ENCODE assay signal across 8 cellular contexts in genomic region chr4:39970559-39971270, GRCh38. TPM values are rescaled to one million over a fixed set of nuclear protein-coding genes. Genes with fewer than 3 reads are reported as not detected.
DNase-seq lines count a peak whose midpoint lies in the region; ATAC-seq, FAIRE-seq and TF ChIP-seq lines count a peak whose summit lies in the region.

No MANE protein-coding gene starts in this region.

- H3K4me3 ChIP-seq in BLaER1 (no peak overlapping the region), endothelial cell of umbilical vein (replicated peaks in 1 of 3; ENCODE audit: insufficient read depth in 1 of 3, low read depth in 1 of 3, low read length in 3 of 3) (no peak overlapping the region), upper lobe of left lung (no peak overlapping the region)

- DNase-seq in LHCN-M2 (ENCODE audit: low read depth), result peak; percentile 9
- DNase-seq in endothelial cell of umbilical vein (ENCODE audit: low read depth, low spot score), result no peak
- peak in 1 of 2 donors; percentile 49 for DNase-seq in upper lobe of left lung
- DNase-seq in DMS114 treated with DMSO at 0.1 percent for 48 hours (lab: John Stamatoyannopoulos, UW; ENCODE audit: unreplicated experiment), result no peak
- DNase-seq in NCI-H1417 treated with DMSO at 0.1 percent for 48 hours (lab: John Stamatoyannopoulos, UW), result no peak

- H3K4me1 ChIP-seq in BLaER1, result peaks cover 32% of the 10 kb centered on the region
- H3K4me1 ChIP-seq in endothelial cell of umbilical vein (ENCODE audit: control insufficient read depth, extremely low read depth, insufficient read depth, low read length), result peaks cover 10% of the 10 kb centered on the region
- H3K4me1 ChIP-seq in upper lobe of left lung, result peaks cover 25 to 61% (median 37%) of the 10 kb centered on the region in 4 donors

- TF ChIP-seq EP300 in upper lobe of left lung (IDR thresholded peaks at IDR 0.05), result peak in 1 of 4 donors; percentile 22

- CTCF ChIA-PET in endothelial cell of umbilical vein (lab: Charles Lee), result interaction anchor here (1.6 kb wide), 1 partner anchor 501 kb away, joined by 4 read pairs; no protein-coding TSS in a partner anchor

- no peak for TF ChIP-seq CTCF in endothelial cell of umbilical vein (IDR thresholded peaks at IDR 0.05; ENCODE audit: extremely low read depth in 1 of 2, insufficient read depth in 1 of 2, low read depth in 1 of 2, low read length in 2 of 2)
- TF ChIP-seq CTCF in upper lobe of left lung (IDR thresholded peaks at IDR 0.05), result no peak

- H4K20me1 ChIP-seq in BLaER1 (peaks cover 100% of the 10 kb centered on the region), endothelial cell of umbilical vein (replicated peaks; ENCODE audit: control insufficient read depth, extremely low read depth, insufficient read depth, low read length) (peaks cover 4% of the 10 kb centered on the region)

- H3K9me3 ChIP-seq in BLaER1 (no peaks in the 10 kb centered on the region), endothelial cell of umbilical vein (replicated peaks; ENCODE audit: control insufficient read depth, insufficient read depth, low read length) (no peaks in the 10 kb centered on the region), upper lobe of left lung (no peaks in the 10 kb centered on the region)

- BruUV-seq in endothelial cell of umbilical vein (replicated peaks; lab: Mats Ljungman, UMichigan), result no TSS peak

- H3K36me3 ChIP-seq in BLaER1 (peaks cover 87% of the 10 kb centered on the region), endothelial cell of umbilical vein (ENCODE audit: control insufficient read depth in 2 of 2, extremely low read depth in 1 of 2, insufficient read depth in 2 of 2, low read length in 2 of 2) (peaks cover 6 to 11% of the 10 kb centered on the region in 2 experiments), upper lobe of left lung (peaks cover 6 to 32% (median 9%) of the 10 kb centered on the region in 4 donors)

- peaks cover 98% of the 10 kb centered on the region for H3K79me2 ChIP-seq in endothelial cell of umbilical vein (ENCODE audit: control insufficient read depth, insufficient read depth, low read length)

- H3K4me2 ChIP-seq in BLaER1, result peak overlapping the region; percentile 59
- H3K4me2 ChIP-seq in endothelial cell of umbilical vein (ENCODE audit: insufficient read depth, low read length), result no peak overlapping the region

- TF ChIP-seq POLR2A in endothelial cell of umbilical vein (IDR thresholded peaks at IDR 0.05; ENCODE audit: low read depth, low read length), result no peak
- no peak for TF ChIP-seq POLR2A in upper lobe of left lung (IDR thresholded peaks at IDR 0.05)

- H3K9ac ChIP-seq in BLaER1 (no peak overlapping the region), endothelial cell of umbilical vein (replicated peaks; ENCODE audit: extremely low read depth, insufficient read depth, low read length) (no peak overlapping the region)

- no peak overlapping the region for H2AFZ ChIP-seq in endothelial cell of umbilical vein (ENCODE audit: low read depth, low read length)

- POLR2A ChIA-PET in endothelial cell of umbilical vein (lab: Charles Lee), result interaction anchor here (0.8 kb wide), 1 partner anchor 34 kb away, joined by 3 read pairs; no protein-coding TSS in a partner anchor

- no peaks in the 10 kb centered on the region for H3K27me3 ChIP-seq in BLaER1
- no peaks in the 10 kb centered on the region for H3K27me3 ChIP-seq in endothelial cell of umbilical vein (ENCODE audit: control insufficient read depth in 2 of 2, insufficient read depth in 2 of 2, low read length in 2 of 2)
- no peaks in the 10 kb centered on the region for H3K27me3 ChIP-seq in upper lobe of left lung

- intact Hi-C loops in endothelial cell of umbilical vein (cut with micrococcal nuclease), result no loop called here

- H3K9me1 ChIP-seq in endothelial cell of umbilical vein (replicated peaks; ENCODE audit: control insufficient read depth, extremely low read depth, insufficient read depth, low read length), result no peaks in the 10 kb centered on the region

- ATAC-seq in GM19438 (IDR thresholded peaks at IDR 0.05; ENCODE audit: low read depth, unreplicated experiment), result peak; percentile 76
- peak; percentile 71 to 92 for ATAC-seq in upper lobe of left lung (ENCODE audit: low FRiP score in 2 of 2)
- no peak for ATAC-seq in HG02588 (IDR thresholded peaks at IDR 0.05; ENCODE audit: unreplicated experiment)

- 53 to 69% methylated on average over 11 of the region's 11 CpGs for whole genome bisulfite sequencing in upper lobe of left lung, 2 donors

- 0 out of 2 replicates have a peak overlapping the region, but pooled peaks have one; percentile 9 for H3K27ac ChIP-seq in BLaER1
- peak overlapping the region; percentile 31 for H3K27ac ChIP-seq in endothelial cell of umbilical vein (ENCODE audit: insufficient read depth, low read depth, low read length)
- peak overlapping the region; percentile 62 to 74 (median 72) for H3K27ac ChIP-seq in upper lobe of left lung

- dilution Hi-C loops in endothelial cell of umbilical vein (cut with MboI; ENCODE audit: extremely low pct_ligation_motif_present, low sequenced_read_pairs), result no loop called here

- no peak for FAIRE-seq in endothelial cell of umbilical vein (lab: Jason Lieb, UNC)

TF ChIP-seq in endothelial cell of umbilical vein, 7 proteins besides CTCF, POLR2A, EP300 and RAD21:
- TF ChIP-seq EZH2 (IDR thresholded peaks at IDR 0.05; ENCODE audit: borderline replicate concordance, low read depth, low read length, severe bottlenecking), result no peak

RNA-seq across cellular contexts. Expression of gene PDS5A, which starts 7.0 kb away (rescaled TPM):
- total RNA-seq in LHCN-M2 (2014; rRNA removed) (57.3 and 63.1 TPM in 2 replicates), endothelial cell of umbilical vein (77.8 and 80.8 TPM in 2 replicates), upper lobe of left lung (100 to 1,000 TPM in 1 of 6 donors, 10 to 100 TPM in 5; 40.3 to 112 (median 69.6) TPM)
- 15.1 TPM for polyA plus RNA-seq in LHCN-M2 (2012)
- polyA plus RNA-seq in endothelial cell of umbilical vein, result 13.0 and 17.5 TPM in 2 replicates
- polyA plus RNA-seq in endothelial cell of umbilical vein (2011; cell fraction: cytosol; rRNA removed), result 24.9 and 25.0 TPM in 2 replicates
- 39.7 and 52.9 TPM in 2 replicates for polyA plus RNA-seq in endothelial cell of umbilical vein (2011; cell fraction: nucleus; rRNA removed)
- polyA plus RNA-seq in endothelial cell of umbilical vein (2012), result 50.9 and 53.0 TPM in 2 replicates
- polyA minus RNA-seq in endothelial cell of umbilical vein, result 87.6 and 111 TPM in 2 replicates
- 113 TPM for polyA minus RNA-seq in endothelial cell of umbilical vein (2011; cell fraction: cytosol; rRNA and poly(A)+ RNA removed)
- polyA minus RNA-seq in endothelial cell of umbilical vein (2011; cell fraction: nucleus; rRNA and poly(A)+ RNA removed), result 131 and 189 TPM in 2 replicates

Comparison
In these comparisons a context has a peak if more than half of its experiments do, and no peak if none do; other contexts are left out.
1. H3K27ac ChIP-seq: peak in every context shown above with its lines; median percentile 72 in upper lobe of left lung; 31 in endothelial cell of umbilical vein; 9 in BLaER1.